6 cellular contexts compared by ENCODE assay signal in the genomic region with DNA sequence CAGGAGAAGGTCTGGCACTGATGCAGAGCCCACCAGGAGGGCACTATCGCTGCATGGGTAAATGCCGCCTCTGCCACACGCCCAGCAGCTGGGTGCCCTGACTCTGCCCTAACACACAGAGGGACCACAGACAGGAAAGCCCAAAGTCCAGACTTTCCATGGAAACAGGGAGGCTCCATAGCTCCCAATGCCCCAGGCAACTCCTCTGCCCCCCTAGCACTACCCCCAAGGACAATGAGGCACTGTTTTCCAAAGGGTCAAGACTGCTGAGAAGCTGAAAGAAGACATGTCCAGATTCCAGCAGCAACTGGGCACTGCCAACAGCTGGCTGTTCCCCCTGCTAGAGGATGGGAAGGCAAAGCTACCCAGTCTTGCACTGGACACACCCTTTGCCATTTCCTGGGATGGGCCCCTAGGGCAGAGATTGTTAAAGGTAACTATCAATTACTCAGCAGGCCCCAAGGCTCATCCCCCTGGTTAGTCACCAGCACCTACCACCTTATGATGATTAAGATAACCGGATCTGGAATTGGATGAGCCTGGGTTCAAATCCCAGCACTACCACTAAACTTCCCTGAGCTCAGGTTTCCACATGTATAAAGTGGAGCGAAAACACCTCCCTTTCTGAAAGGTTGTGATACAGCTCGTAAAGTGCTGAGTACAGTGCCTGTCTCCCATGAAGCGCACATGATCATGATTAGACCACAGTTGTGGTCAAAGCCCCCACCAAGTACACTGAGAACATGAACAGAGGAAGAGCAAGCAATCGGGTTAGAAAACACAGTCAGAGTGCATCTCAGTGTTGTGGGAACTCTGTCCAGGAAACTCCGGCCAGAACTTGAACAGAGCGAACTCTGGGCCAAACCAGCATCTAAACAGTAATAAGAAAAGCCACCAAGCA. TPM values are rescaled to one million over a fixed set of nuclear protein-coding genes. Genes with fewer than 3 reads are reported as not detected.
DNase-seq lines count a peak whose midpoint lies in the region; ATAC-seq, FAIRE-seq and TF ChIP-seq lines count a peak whose summit lies in the region.

No MANE protein-coding gene starts in this region.

- no peaks in the 10 kb centered on the region for H3K9me3 ChIP-seq in pancreas

- H3K27me3 ChIP-seq in pancreas = no peaks in the 10 kb centered on the region

- 72 to 76% methylated on average over 10 of the region's 10 CpGs for WGBS in pancreas, 2 donors

- peak; percentile 80 for FAIRE-seq in HTR-8/SVneo (lab: Jason Lieb, UNC)
- no peak for FAIRE-seq in pancreas (lab: Jason Lieb, UNC)

- peak overlapping the region; percentile 58 for H3K27ac ChIP-seq in caudate nucleus (ENCODE audit: low read depth, low read length)
- H3K27ac ChIP-seq in pancreas = peak overlapping the region in 3 of 4 donors; percentile 56 to 77 (median 59)

- no peaks in the 10 kb centered on the region for H3K36me3 ChIP-seq in pancreas

- H3K4me3 ChIP-seq in pancreas = peak overlapping the region in 1 of 4 donors; percentile 78

- DNase-seq in HTR-8/SVneo (ENCODE audit: insufficient read length, low spot score) (peak; percentile 56), caudate nucleus (lab: John Stamatoyannopoulos, UW) (peak in 9 of 61 donors; percentile 6 to 45 (median 24)), pancreas (no peak), NCI-H774 (lab: John Stamatoyannopoulos, UW) (no peak), DMS53 treated with DMSO at 0.1 percent for 48 hours (lab: John Stamatoyannopoulos, UW; ENCODE audit: unreplicated experiment) (no peak)

- no peak for TF ChIP-seq CTCF in pancreas (IDR thresholded peaks at IDR 0.05)

- ATAC-seq in pancreas (no peak), HG03342 (IDR thresholded peaks at IDR 0.05; ENCODE audit: unreplicated experiment) (no peak)

- intact Hi-C loops in pancreas (cut with DNase I) = loop anchor here (5.0 to 10.0 kb wide), 2 partner anchors 35 to 47 kb away; no protein-coding TSS in a partner anchor

- H3K4me1 ChIP-seq in pancreas = peaks cover 0 to 31% (median 16%) of the 10 kb centered on the region in 3 donors

RNA-seq across cellular contexts. Expression of a gene that starts 3.3 kb away (rescaled TPM):
- 10 to 100 TPM; 20.9 to 37.5 (median 26.2) TPM for total RNA-seq in pancreas
- 10 to 100 TPM; 45.4 to 59.0 TPM for polyA plus RNA-seq in pancreas

RNA-seq across cellular contexts. Expression of a gene that starts 29.5 kb away (rescaled TPM):
- total RNA-seq in pancreas = 1,000 to 10,000 TPM; 3,497 to 6,395 (median 4,297) TPM
- not detected for polyA plus RNA-seq in pancreas

RNA-seq across cellular contexts. Expression of a gene that starts 30.8 kb away (rescaled TPM):
- 1,000 to 10,000 TPM in 5 of 6 donors, 100 to 1,000 TPM in 1; 597 to 2,620 (median 1,226) TPM for total RNA-seq in pancreas
- polyA plus RNA-seq in pancreas = not detected

RNA-seq across cellular contexts. Expression of a gene that starts 39.9 kb away (rescaled TPM):
- 1 to 10 TPM in 4 of 6 donors, under 1 TPM in 2; 0.56 to 2.4 (median 1.3) TPM for total RNA-seq in pancreas
- 1 to 10 TPM; 1.4 to 2.1 TPM for polyA plus RNA-seq in pancreas
